ENCODE assay signal across 10 cellular contexts in the genomic region with DNA sequence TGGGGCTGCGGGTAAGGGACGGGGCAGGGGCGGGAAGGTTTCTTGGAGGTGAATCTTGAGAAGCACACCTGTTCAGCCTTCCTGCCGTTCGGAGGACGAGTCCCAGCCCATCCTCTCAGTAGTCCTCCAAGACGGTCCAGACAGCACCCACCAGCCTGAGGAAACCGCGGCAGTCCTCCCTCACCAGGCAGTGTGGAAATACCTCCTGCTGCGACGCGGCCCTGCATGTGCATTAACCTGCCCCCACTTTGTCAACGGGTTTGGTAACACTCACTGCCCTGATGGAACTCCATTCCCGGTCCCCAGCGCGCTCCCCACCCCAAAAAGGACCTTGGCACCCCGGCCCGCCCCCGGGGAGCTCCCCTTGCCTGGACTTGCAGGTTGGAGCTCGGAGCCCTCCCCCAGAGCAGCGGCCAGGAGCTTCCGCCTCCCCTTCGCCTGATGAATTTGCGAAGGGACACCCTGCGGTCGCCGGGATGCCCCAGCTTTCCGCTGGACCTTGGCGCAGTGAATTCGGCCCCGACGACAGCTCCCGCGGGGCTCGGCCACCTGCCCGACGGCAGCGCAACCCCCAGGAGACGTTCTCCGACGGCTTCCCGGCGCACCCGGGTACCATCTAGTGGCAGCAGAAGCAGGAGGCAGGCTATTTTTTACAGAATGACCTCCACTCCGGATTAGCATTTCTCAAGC. TPM values are rescaled to one million over a fixed set of nuclear protein-coding genes. Genes with fewer than 3 reads are reported as not detected.
DNase-seq lines count a peak whose midpoint lies in the region; ATAC-seq, FAIRE-seq and TF ChIP-seq lines count a peak whose summit lies in the region.
"Had no signal": no experiment of that assay in that cellular context is flagged by ENCODE, and none has a peak within 500 bp of the region (broad histone marks: within the 10 kb centered on the region; RNA-seq: fewer than 3 reads in every experiment).

No MANE protein-coding gene starts in this region.

- H3K27me3 Mint-ChIP-seq in activated T-helper 2 cell treated with anti-CD3 and anti-CD28 coated beads, Interferon-gamma antibody, Interleukin-2, Interleukin-4, amounts not matched to agents 10 μg/mL and 5 μg/mL and 100 μg/mL, durations not matched to agents 14 hours and 24 hours and 36 hours (ENCODE audit: low read depth), result peaks cover 47% of the 10 kb centered on the region
- H3K27me3 Mint-ChIP-seq in glutamatergic neuron (ENCODE audit: unreplicated experiment), result peaks cover 3% of the 10 kb centered on the region

- intact Hi-C loops in activated T-helper 2 cell treated with anti-CD3 and anti-CD28 coated beads, Interferon-gamma antibody, Interleukin-2, Interleukin-4, amounts not matched to agents 10 μg/mL and 5 μg/mL and 100 μg/mL, durations not matched to agents 14 hours and 24 hours and 36 hours (cut with micrococcal nuclease), result loop anchor here (1.0 to 10.0 kb wide), 4 partner anchors 105 to 295 kb away; no protein-coding TSS in a partner anchor

- FAIRE-seq in GM19239 (lab: Jason Lieb, UNC), result no peak

- TF ChIP-seq CTCF in 22Rv1 (IDR thresholded peaks at IDR 0.05), result peak; percentile 67
- TF ChIP-seq CTCF in glutamatergic neuron (IDR thresholded peaks at IDR 0.05; ENCODE audit: partially characterized antibody, unreplicated experiment), result peak; percentile 38

- H3K9me3 Mint-ChIP-seq in activated T-helper 2 cell treated with anti-CD3 and anti-CD28 coated beads, Interferon-gamma antibody, Interleukin-2, Interleukin-4, amounts not matched to agents 10 μg/mL and 5 μg/mL and 100 μg/mL, durations not matched to agents 14 hours and 24 hours and 36 hours, result no peaks in the 10 kb centered on the region
- H3K9me3 Mint-ChIP-seq in glutamatergic neuron (ENCODE audit: unreplicated experiment), result peaks cover 10% of the 10 kb centered on the region

- no peak overlapping the region for H3K27ac ChIP-seq in 22Rv1
- H3K27ac ChIP-seq: epithelial cell of prostate had no signal

- DNase-seq in GM19239 (ENCODE audit: insufficient read length, low spot score), result peak; percentile 22
- peak; percentile 80 for DNase-seq in NCI-H2227 (lab: John Stamatoyannopoulos, UW; ENCODE audit: unreplicated experiment)
- DNase-seq in activated T-helper 2 cell treated with anti-CD3 and anti-CD28 coated beads, Interferon-gamma antibody, Interleukin-2, Interleukin-4, amounts not matched to agents 10 μg/mL and 5 μg/mL and 100 μg/mL, durations not matched to agents 14 hours and 24 hours and 36 hours (ENCODE audit: low spot score), result peak; percentile 20
- DNase-seq in glutamatergic neuron, result peak; percentile 78
- DNase-seq in retina, result peak; percentile 36
- DNase-seq: DND-41 had no signal

- H3K4me3 Mint-ChIP-seq in activated T-helper 2 cell treated with anti-CD3 and anti-CD28 coated beads, Interferon-gamma antibody, Interleukin-2, Interleukin-4, amounts not matched to agents 10 μg/mL and 5 μg/mL and 100 μg/mL, durations not matched to agents 14 hours and 24 hours and 36 hours (ENCODE audit: low read depth), result peak overlapping the region; percentile 39
- peak overlapping the region; percentile 52 for H3K4me3 Mint-ChIP-seq in glutamatergic neuron (ENCODE audit: unreplicated experiment)

- H3K4me1 Mint-ChIP-seq in activated T-helper 2 cell treated with anti-CD3 and anti-CD28 coated beads, Interferon-gamma antibody, Interleukin-2, Interleukin-4, amounts not matched to agents 10 μg/mL and 5 μg/mL and 100 μg/mL, durations not matched to agents 14 hours and 24 hours and 36 hours (ENCODE audit: low read depth), result peaks cover 6% of the 10 kb centered on the region
- peaks cover 16% of the 10 kb centered on the region for H3K4me1 Mint-ChIP-seq in glutamatergic neuron (ENCODE audit: low read depth, unreplicated experiment)

- H3K27ac Mint-ChIP-seq in activated T-helper 2 cell treated with anti-CD3 and anti-CD28 coated beads, Interferon-gamma antibody, Interleukin-2, Interleukin-4, amounts not matched to agents 10 μg/mL and 5 μg/mL and 100 μg/mL, durations not matched to agents 14 hours and 24 hours and 36 hours, result no peak overlapping the region
- no peak overlapping the region for H3K27ac Mint-ChIP-seq in glutamatergic neuron (ENCODE audit: unreplicated experiment)

- H3K36me3 Mint-ChIP-seq in activated T-helper 2 cell treated with anti-CD3 and anti-CD28 coated beads, Interferon-gamma antibody, Interleukin-2, Interleukin-4, amounts not matched to agents 10 μg/mL and 5 μg/mL and 100 μg/mL, durations not matched to agents 14 hours and 24 hours and 36 hours (ENCODE audit: low read depth), result no peaks in the 10 kb centered on the region
- peaks cover 4% of the 10 kb centered on the region for H3K36me3 Mint-ChIP-seq in glutamatergic neuron (ENCODE audit: unreplicated experiment)

- no peak for ATAC-seq in GM21825 (IDR thresholded peaks at IDR 0.05; ENCODE audit: unreplicated experiment)
- ATAC-seq in GM19035 (IDR thresholded peaks at IDR 0.05; ENCODE audit: unreplicated experiment), result no peak

RNA-seq across cellular contexts. Expression of a gene that starts 31.5 kb away (rescaled TPM):
- 0.57 and 0.94 TPM in 2 replicates for total RNA-seq in activated T-helper 2 cell treated with anti-CD3 and anti-CD28 coated beads, Interferon-gamma antibody, Interleukin-2, Interleukin-4, amounts not matched to agents 10 μg/mL and 5 μg/mL and 100 μg/mL, durations not matched to agents 14 hours and 24 hours and 36 hours
- 0.59 TPM for total RNA-seq in glutamatergic neuron (ENCODE audit: unreplicated experiment)

Comparison
In these comparisons a context has a peak if more than half of its experiments do, and no peak if none do; other contexts are left out.
1. DNase-seq: peak in every context shown above with its lines; median percentile 80 in NCI-H2227; 78 in glutamatergic neuron; 36 in retina; 22 in GM19239; 20 in activated T-helper 2 cell treated with anti-CD3 and anti-CD28 coated beads, Interferon-gamma antibody, Interleukin-2, Interleukin-4, amounts not matched to agents 10 μg/mL and 5 μg/mL and 100 μg/mL, durations not matched to agents 14 hours and 24 hours and 36 hours.